Comparison of ENCODE assay signal across 8 cellular contexts in the genomic region with DNA sequence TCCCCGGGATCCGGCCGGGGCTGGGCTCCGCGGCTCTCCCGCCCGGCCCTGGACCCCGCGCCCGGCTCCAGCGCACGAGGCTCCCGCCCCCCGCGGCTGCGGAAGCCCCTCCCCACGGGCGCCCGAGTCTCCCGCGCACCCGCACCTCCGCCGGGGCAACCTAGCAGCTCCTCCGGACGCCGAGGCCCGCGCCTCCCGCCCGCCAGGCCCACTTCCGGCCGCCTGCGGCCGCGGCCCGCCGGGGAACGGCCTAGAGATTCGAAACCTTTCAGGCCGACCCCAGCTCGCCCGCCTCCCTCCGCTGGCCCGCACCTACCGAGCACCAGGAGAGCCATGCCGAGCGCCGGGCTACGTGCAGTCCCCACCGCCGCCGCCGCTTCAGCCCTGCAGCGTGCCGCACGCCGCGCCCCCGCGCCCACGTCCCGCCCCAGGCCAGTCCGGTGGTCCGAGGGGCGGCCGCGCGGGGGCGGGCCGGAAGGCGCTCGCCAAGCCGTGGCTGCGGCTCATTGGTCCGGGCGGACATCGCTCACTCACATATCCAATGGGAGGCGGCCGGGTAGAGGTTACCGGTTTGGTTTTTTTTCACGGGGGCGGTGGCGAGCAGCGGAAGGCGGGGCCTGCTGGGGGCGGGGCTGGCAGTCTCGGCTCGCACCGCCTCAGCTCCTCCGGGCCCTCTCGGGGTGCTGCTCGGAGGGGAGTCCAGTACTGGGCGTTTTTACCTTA. TPM values are rescaled to one million over a fixed set of nuclear protein-coding genes. Genes with fewer than 3 reads are reported as not detected.
DNase-seq lines count a peak whose midpoint lies in the region; ATAC-seq and TF ChIP-seq lines count a peak whose summit lies in the region.

A gene with protein sequence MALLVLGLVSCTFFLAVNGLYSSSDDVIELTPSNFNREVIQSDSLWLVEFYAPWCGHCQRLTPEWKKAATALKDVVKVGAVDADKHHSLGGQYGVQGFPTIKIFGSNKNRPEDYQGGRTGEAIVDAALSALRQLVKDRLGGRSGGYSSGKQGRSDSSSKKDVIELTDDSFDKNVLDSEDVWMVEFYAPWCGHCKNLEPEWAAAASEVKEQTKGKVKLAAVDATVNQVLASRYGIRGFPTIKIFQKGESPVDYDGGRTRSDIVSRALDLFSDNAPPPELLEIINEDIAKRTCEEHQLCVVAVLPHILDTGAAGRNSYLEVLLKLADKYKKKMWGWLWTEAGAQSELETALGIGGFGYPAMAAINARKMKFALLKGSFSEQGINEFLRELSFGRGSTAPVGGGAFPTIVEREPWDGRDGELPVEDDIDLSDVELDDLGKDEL (minus strand): TSS at position 424 of the 723 bp plus-strand sequence. CDS start 89 bp downstream, at position 335.

- POLR2A ChIA-PET in naive thymus-derived CD8-positive, alpha-beta T cell (lab: Charles Lee), result interaction anchor here (0.8 to 1.7 kb wide), 7 partner anchors 11 to 342 kb away, joined by 3 to 6 read pairs (median 4); a partner anchor contains a TSS

- H3K4me3 Mint-ChIP-seq in naive thymus-derived CD8-positive, alpha-beta T cell, result peak within 1 kb of the TSS; percentile 80 to 96 (median 90)
- peak within 1 kb of the TSS; percentile 93 to 95 for H3K4me3 Mint-ChIP-seq in stimulated activated naive B cell treated with anti-CD40 and anti-IgM and Interleukin-4, amounts not matched to agents 10 μg/mL and 1 μg/mL and 100 μg/mL, for 72 hours

- H3K27ac Mint-ChIP-seq in naive thymus-derived CD8-positive, alpha-beta T cell, result peak within 1 kb of the TSS; percentile 55 to 96 (median 90)
- H3K27ac Mint-ChIP-seq in stimulated activated naive B cell treated with anti-CD40 and anti-IgM and Interleukin-4, amounts not matched to agents 10 μg/mL and 1 μg/mL and 100 μg/mL, for 72 hours, result peak within 1 kb of the TSS; percentile 99

- no peaks in the 10 kb centered on the region for H3K27me3 Mint-ChIP-seq in naive thymus-derived CD8-positive, alpha-beta T cell
- peaks cover 0 to 2% of the 10 kb centered on the region in 2 donors for H3K27me3 Mint-ChIP-seq in stimulated activated naive B cell treated with anti-CD40 and anti-IgM and Interleukin-4, amounts not matched to agents 10 μg/mL and 1 μg/mL and 100 μg/mL, for 72 hours

- H3K4me3 ChIP-seq in LNCaP clone FGC (ENCODE audit: low read depth, low read length), result peak within 1 kb of the TSS; percentile 77

- no peaks in the 10 kb centered on the region for H3K9me3 Mint-ChIP-seq in naive thymus-derived CD8-positive, alpha-beta T cell
- H3K9me3 Mint-ChIP-seq in stimulated activated naive B cell treated with anti-CD40 and anti-IgM and Interleukin-4, amounts not matched to agents 10 μg/mL and 1 μg/mL and 100 μg/mL, for 72 hours, result no peaks in the 10 kb centered on the region

- no peak for TF ChIP-seq CTCF in LNCaP clone FGC (IDR thresholded peaks at IDR 0.05; ENCODE audit: control insufficient read depth, extremely low read depth, insufficient read depth)

- H3K4me1 Mint-ChIP-seq in naive thymus-derived CD8-positive, alpha-beta T cell, result peaks cover 18 to 40% (median 35%) of the 10 kb centered on the region in 4 donors
- peaks cover 24 to 42% of the 10 kb centered on the region in 2 donors for H3K4me1 Mint-ChIP-seq in stimulated activated naive B cell treated with anti-CD40 and anti-IgM and Interleukin-4, amounts not matched to agents 10 μg/mL and 1 μg/mL and 100 μg/mL, for 72 hours

- DNase-seq in EH (ENCODE audit: low read depth) (peak; percentile 96), H4 (ENCODE audit: low spot score) (peak; percentile 86), LNCaP clone FGC (ENCODE audit: low read depth) (peak; percentile 77), RPMI8226 (peak; percentile 98), fibroblast of gingiva (ENCODE audit: low read depth) (peak; percentile 96)
- peak; percentile 86 to 90 for DNase-seq in activated T-helper 1 cell treated with anti-CD3 and anti-CD28 coated beads, Interleukin-2, amount 50 U/mL, for 16 hours (ENCODE audit: low read depth in 1 of 2, low spot score in 1 of 2)
- DNase-seq in naive thymus-derived CD8-positive, alpha-beta T cell, result peak; percentile 85 to 97 (median 92)
- peak; percentile 98 for DNase-seq in stimulated activated naive B cell treated with anti-CD40 and anti-IgM and Interleukin-4, amounts not matched to agents 10 μg/mL and 1 μg/mL and 100 μg/mL, for 72 hours

- peak; percentile 90 to 91 for ATAC-seq in naive thymus-derived CD8-positive, alpha-beta T cell
- ATAC-seq in stimulated activated naive B cell treated with anti-CD40 and anti-IgM and Interleukin-4, amounts not matched to agents 10 μg/mL and 1 μg/mL and 100 μg/mL, for 72 hours (replicated peaks), result peak; percentile 88 to 92

- H3K36me3 Mint-ChIP-seq in naive thymus-derived CD8-positive, alpha-beta T cell, result no peaks in the 10 kb centered on the region
- H3K36me3 Mint-ChIP-seq in stimulated activated naive B cell treated with anti-CD40 and anti-IgM and Interleukin-4, amounts not matched to agents 10 μg/mL and 1 μg/mL and 100 μg/mL, for 72 hours, result peaks cover 12 to 31% of the 10 kb centered on the region in 2 donors

RNA-seq across cellular contexts. Expression of the gene that starts here (rescaled TPM):
- total RNA-seq in H4 (2014; rRNA removed; shearing (Covaris generic)), result 277 and 293 TPM in 2 replicates
- 10 to 100 TPM; 30.9 to 34.7 TPM for total RNA-seq in naive thymus-derived CD8-positive, alpha-beta T cell
- polyA plus RNA-seq in naive thymus-derived CD8-positive, alpha-beta T cell, result 100 to 1,000 TPM in 1 of 3 donors, 10 to 100 TPM in 2; 64.1 to 126 (median 99.2) TPM

Comparison
In these comparisons a context has a peak if more than half of its experiments do, and no peak if none do; other contexts are left out.
1. Peak in every context shown above with its lines: DNase-seq, ATAC-seq and H3K4me3 ChIP-seq.